Comparison of ENCODE assay signal across 18 cellular contexts in genomic region chr9:107624216-107624948, GRCh38.
DNase-seq lines count a peak whose midpoint lies in the region; ATAC-seq, FAIRE-seq and TF ChIP-seq lines count a peak whose summit lies in the region.
"Had no signal": no experiment of that assay in that cellular context is flagged by ENCODE, and none has a peak within 500 bp of the region (broad histone marks: within the 10 kb centered on the region; RNA-seq: fewer than 3 reads in every experiment).

No MANE protein-coding gene starts in this region.

- no peak overlapping the region for H3K4ac ChIP-seq in mesendoderm (ENCODE audit: low read depth, low read length)

- FAIRE-seq in HepG2 (lab: Jason Lieb, UNC): no peak
- FAIRE-seq: G401.6 had no signal

- H3K9ac ChIP-seq in HepG2 (ENCODE audit: insufficient read depth, low read depth, low read length) (no peak overlapping the region), mammary epithelial cell (ENCODE audit: insufficient read depth, low read length) (no peak overlapping the region), mesendoderm (ENCODE audit: low read length) (no peak overlapping the region)

- DNase-seq in right lobe of liver (no peak), HepG2 (ENCODE audit: low spot score) (no peak), mammary epithelial cell (peak; percentile 16), left lung (no peak), NCI-H345 (lab: John Stamatoyannopoulos, UW) (no peak), gastrocnemius medialis (no peak), HAP-1 (ENCODE audit: low spot score in 2 of 2) (no peak), mesendoderm (no peak)
- DNase-seq: activated CD8-positive, alpha-beta memory T cell treated with anti-CD3 and anti-CD28 coated beads, Interleukin-2, amount 10 ng/mL, durations not matched to agents 7 days and 5 days; activated naive CD4-positive, alpha-beta T cell treated with anti-CD3 and anti-CD28 coated beads for 36 hours; effector memory CD8-positive, alpha-beta T cell; left colon; naive thymus-derived CD8-positive, alpha-beta T cell; NCI-H1105; stimulated activated CD4-positive, alpha-beta T cell treated with anti-CD3 and anti-CD28 coated beads, Interleukin-2, amount 100 ng/mL, for 48 hours; WERI-Rb-1 had no signal

- CTCF ChIA-PET in HepG2 (lab: Yijun Ruan, JAX; ENCODE audit: low intra/inter-chr PET ratio, low total read pairs) (no interaction called here), mammary epithelial cell (lab: Charles Lee; ENCODE audit: low non-redundant PET) (no interaction called here)

- intact Hi-C loops in right lobe of liver (cut with DNase I): no loop called here
- intact Hi-C loops in HepG2 (cut with micrococcal nuclease; ENCODE audit: unreplicated experiment): no loop called here
- intact Hi-C loops in mammary epithelial cell (cut with micrococcal nuclease): no loop called here
- intact Hi-C loops in left lung (cut with DNase I): loop anchor here in 1 of 2 donors (10.0 kb wide), 1 partner anchor 60 kb away; no protein-coding TSS in a partner anchor
- intact Hi-C loops in gastrocnemius medialis (cut with DNase I; ENCODE audit: low total_unique reads): no loop called here

- H4K8ac ChIP-seq in mesendoderm (ENCODE audit: low read depth, low read length): no peak overlapping the region

- no peak overlapping the region for H2AFZ ChIP-seq in HepG2 (ENCODE audit: low read length)
- H2AFZ ChIP-seq in mammary epithelial cell (ENCODE audit: low read depth, low read length): no peak overlapping the region

- H4K5ac ChIP-seq in mesendoderm (ENCODE audit: low read length): no peak overlapping the region

- TF ChIP-seq RAD21 in HepG2 (CRISPR knock-in tag; IDR thresholded peaks at IDR 0.05): no peak

- no peak overlapping the region for H2BK5ac ChIP-seq in mesendoderm (ENCODE audit: low read length)

- H2BK15ac ChIP-seq in mesendoderm (replicated peaks; ENCODE audit: low read depth): no peak overlapping the region

- POLR2A ChIA-PET in HepG2 (lab: Yijun Ruan, JAX): no interaction called here

- BruUV-seq in HepG2 (replicated peaks; lab: Mats Ljungman, UMichigan) (no TSS peak), mammary epithelial cell (replicated peaks; lab: Mats Ljungman, UMichigan) (no TSS peak)

- no peaks in the 10 kb centered on the region for H3K79me1 ChIP-seq in mesendoderm (ENCODE audit: low read length)

- H3K27ac ChIP-seq in right lobe of liver: no peak overlapping the region
- H3K27ac ChIP-seq in HepG2 (ENCODE audit: extremely low read length, insufficient read depth, low read length): no peak overlapping the region
- no peak overlapping the region for H3K27ac ChIP-seq in mammary epithelial cell (ENCODE audit: insufficient read depth, low read depth, low read length)
- no peak overlapping the region for H3K27ac ChIP-seq in left lung
- no peak overlapping the region for H3K27ac ChIP-seq in gastrocnemius medialis
- H3K27ac ChIP-seq in mesendoderm (ENCODE audit: low read depth, low read length): no peak overlapping the region
- H3K27ac ChIP-seq: SK-N-MC, WERI-Rb-1 had no signal

- H3K4me1 ChIP-seq in right lobe of liver (no peaks in the 10 kb centered on the region), HepG2 (ENCODE audit: insufficient read depth, low read length) (no peaks in the 10 kb centered on the region), mammary epithelial cell (ENCODE audit: insufficient read depth, low read length) (no peaks in the 10 kb centered on the region), left lung (no peaks in the 10 kb centered on the region), gastrocnemius medialis (no peaks in the 10 kb centered on the region), HAP-1 (no peaks in the 10 kb centered on the region), mesendoderm (ENCODE audit: control insufficient read depth, low read depth, low read length) (no peaks in the 10 kb centered on the region)

- no peak overlapping the region for H3K4me2 ChIP-seq in HepG2 (ENCODE audit: low read depth, low read length)
- H3K4me2 ChIP-seq in mammary epithelial cell (ENCODE audit: insufficient read depth, low read depth, low read length): no peak overlapping the region
- H3K4me2 ChIP-seq in mesendoderm (ENCODE audit: low read length): no peak overlapping the region

- H3K79me2 ChIP-seq in HepG2 (ENCODE audit: insufficient read depth, low read length) (no peaks in the 10 kb centered on the region), mammary epithelial cell (ENCODE audit: insufficient read depth, low read length) (no peaks in the 10 kb centered on the region), mesendoderm (ENCODE audit: control insufficient read depth, insufficient read depth, low read length) (no peaks in the 10 kb centered on the region)

- ATAC-seq in right lobe of liver (peak in 3 of 4 donors; percentile 17 to 59 (median 30)), HepG2 (no peak), left lung (peak; percentile 41), gastrocnemius medialis (no peak)
- ATAC-seq: activated CD8-positive, alpha-beta memory T cell treated with anti-CD3 and anti-CD28 coated beads, Interleukin-2, amount 10 ng/mL, durations not matched to agents 7 days and 5 days; effector memory CD8-positive, alpha-beta T cell; left colon; naive thymus-derived CD8-positive, alpha-beta T cell had no signal

- dilution Hi-C loops in mammary epithelial cell (cut with HindIII; ENCODE audit: low sequenced_read_pairs): loop anchor here (5.0 kb wide), 1 partner anchor 73 kb away; no protein-coding TSS in a partner anchor

- H3K9me3 ChIP-seq in right lobe of liver: no peaks in the 10 kb centered on the region
- no peaks in the 10 kb centered on the region for H3K9me3 ChIP-seq in HepG2 (ENCODE audit: low read length)
- H3K9me3 ChIP-seq in mammary epithelial cell (replicated peaks; ENCODE audit: insufficient read depth, low read length): no peaks in the 10 kb centered on the region
- H3K9me3 ChIP-seq in left lung: no peaks in the 10 kb centered on the region
- no peaks in the 10 kb centered on the region for H3K9me3 ChIP-seq in gastrocnemius medialis
- no peaks in the 10 kb centered on the region for H3K9me3 ChIP-seq in HAP-1

- no peak for TF ChIP-seq CTCF in right lobe of liver (IDR thresholded peaks at IDR 0.05)
- no peak for TF ChIP-seq CTCF in HepG2 (CRISPR knock-in tag; IDR thresholded peaks at IDR 0.05)
- TF ChIP-seq CTCF in mammary epithelial cell (conservative IDR thresholded peaks at IDR 0.05 in 1 of 2, IDR thresholded peaks at IDR 0.05 in 1 of 2; ENCODE audit: extremely low read depth in 1 of 2, insufficient read depth in 1 of 2, low read depth in 1 of 2, low read length in 2 of 2): no peak
- TF ChIP-seq CTCF in left lung (IDR thresholded peaks at IDR 0.05): no peak
- TF ChIP-seq CTCF in gastrocnemius medialis (IDR thresholded peaks at IDR 0.05 in 4 of 5, conservative IDR thresholded peaks at IDR 0.05 in 1 of 5): no peak

- H3K18ac ChIP-seq in mesendoderm (ENCODE audit: low read length): no peak overlapping the region

- in situ Hi-C loops in HepG2 (cut with HindIII; ENCODE audit: extremely low pct_ligation_motif_present, low pct_unique_long_range_greater_than_20kb) (no loop called here), mammary epithelial cell (cut with MboI; ENCODE audit: low sequenced_read_pairs in 2 of 2) (no loop called here), gastrocnemius medialis (cut with MboI; ENCODE audit: low sequenced_read_pairs in 4 of 4) (no loop called here), HAP-1 (cut with MboI; ENCODE audit: low sequenced_read_pairs) (no loop called here)

- no peak overlapping the region for H2AK5ac ChIP-seq in mesendoderm (ENCODE audit: low read length)

- H3K27me3 ChIP-seq in right lobe of liver (no peaks in the 10 kb centered on the region), HepG2 (ENCODE audit: control insufficient read depth in 1 of 2, insufficient read depth in 2 of 2, low read length in 2 of 2) (peaks cover 0 to 3% of the 10 kb centered on the region in 2 experiments; a peak in 3 of 5 replicates), mammary epithelial cell (ENCODE audit: insufficient read depth, low read length) (peaks cover 3% of the 10 kb centered on the region), left lung (no peaks in the 10 kb centered on the region), gastrocnemius medialis (no peaks in the 10 kb centered on the region), HAP-1 (ENCODE audit: low read depth) (no peaks in the 10 kb centered on the region), mesendoderm (ENCODE audit: insufficient read depth, low read length, poor library complexity) (no peaks in the 10 kb centered on the region)

- TF ChIP-seq EP300 in HepG2 (IDR thresholded peaks at IDR 0.05; ENCODE audit: low read depth in 2 of 2, low read length in 2 of 2) (no peak), HepG2 (CRISPR knock-in tag; IDR thresholded peaks at IDR 0.05; ENCODE audit: borderline replicate concordance) (no peak)

- no peak overlapping the region for H3K4me3 ChIP-seq in right lobe of liver
- H3K4me3 ChIP-seq in HepG2 (replicated peaks in 1 of 3; ENCODE audit: insufficient read depth in 1 of 3, low read depth in 2 of 3, low read length in 3 of 3): no peak overlapping the region
- no peak overlapping the region for H3K4me3 ChIP-seq in mammary epithelial cell (replicated peaks in 1 of 3; ENCODE audit: insufficient read depth in 1 of 3, low read depth in 2 of 3, low read length in 3 of 3)
- no peak overlapping the region for H3K4me3 ChIP-seq in left lung
- H3K4me3 ChIP-seq in gastrocnemius medialis: no peak overlapping the region
- H3K4me3 ChIP-seq in HAP-1: no peak overlapping the region
- no peak overlapping the region for H3K4me3 ChIP-seq in mesendoderm (ENCODE audit: low read length)
- H3K4me3 ChIP-seq: SK-N-MC had no signal

- TF ChIP-seq POLR2A in right lobe of liver (IDR thresholded peaks at IDR 0.05): no peak
- TF ChIP-seq POLR2A in HepG2 (IDR thresholded peaks at IDR 0.05; ENCODE audit: insufficient read depth in 1 of 2, low read depth in 2 of 2, low read length in 2 of 2): no peak
- no peak for TF ChIP-seq POLR2A in gastrocnemius medialis (IDR thresholded peaks at IDR 0.05)

- H3K36me3 ChIP-seq in right lobe of liver (no peaks in the 10 kb centered on the region), HepG2 (replicated peaks in 1 of 2; ENCODE audit: control insufficient read depth in 1 of 2, insufficient read depth in 2 of 2, low read length in 2 of 2) (no peaks in the 10 kb centered on the region), mammary epithelial cell (ENCODE audit: insufficient read depth, low read length) (no peaks in the 10 kb centered on the region), left lung (no peaks in the 10 kb centered on the region), gastrocnemius medialis (no peaks in the 10 kb centered on the region), HAP-1 (replicated peaks) (no peaks in the 10 kb centered on the region), mesendoderm (ENCODE audit: control insufficient read depth, insufficient read depth, low read length) (no peaks in the 10 kb centered on the region)
- H3K36me3 ChIP-seq: WERI-Rb-1 had no signal

- 81% methylated on average over 10 of the region's 15 CpGs for WGBS in right lobe of liver (ENCODE audit: insufficient coverage, low coverage, low lambda C conversion rate, missing lambda C conversion rate)
- WGBS in HepG2 (ENCODE audit: low lambda C conversion rate): 48% methylated on average over 15 of the region's 15 CpGs
- 88% methylated on average over 14 of the region's 15 CpGs for WGBS in mammary epithelial cell (ENCODE audit: low coverage, missing lambda C conversion rate)
- WGBS in mesendoderm (ENCODE audit: extremely low coverage, insufficient coverage, low lambda C conversion rate): no CpG with 5 or more reads among the region's 15 CpGs

- no peak overlapping the region for H3K23ac ChIP-seq in mesendoderm (ENCODE audit: low read length)

- H4K20me1 ChIP-seq in HepG2 (ENCODE audit: insufficient read depth, low read length) (no peaks in the 10 kb centered on the region), mammary epithelial cell (ENCODE audit: insufficient read depth, low read length) (no peaks in the 10 kb centered on the region)

- H3K56ac ChIP-seq in mesendoderm (ENCODE audit: low read length): no peak overlapping the region

- H2BK120ac ChIP-seq in mesendoderm (ENCODE audit: low read depth, low read length): no peak overlapping the region

Comparison
In these comparisons a context has a peak if more than half of its experiments do, and no peak if none do; other contexts are left out.
1. ATAC-seq: peak in right lobe of liver (3 of 4) and left lung (single experiment); none in HepG2 (single experiment) and gastrocnemius medialis (0 of 2).